Comparison of ENCODE assay signal across 1 cellular context in genomic region chr19:3123088-3123721, GRCh38.
TF ChIP-seq lines count a peak whose summit lies in the region.

No MANE protein-coding gene starts in this region.

TF ChIP-seq in liver, 16 proteins besides CTCF, POLR2A, EP300 and RAD21 (continued from another document):
- TF ChIP-seq HNF4G (IDR thresholded peaks at IDR 0.05) (no peak), NR2F2 (IDR thresholded peaks at IDR 0.05) (no peak)
- TF ChIP-seq, protein P1, sequence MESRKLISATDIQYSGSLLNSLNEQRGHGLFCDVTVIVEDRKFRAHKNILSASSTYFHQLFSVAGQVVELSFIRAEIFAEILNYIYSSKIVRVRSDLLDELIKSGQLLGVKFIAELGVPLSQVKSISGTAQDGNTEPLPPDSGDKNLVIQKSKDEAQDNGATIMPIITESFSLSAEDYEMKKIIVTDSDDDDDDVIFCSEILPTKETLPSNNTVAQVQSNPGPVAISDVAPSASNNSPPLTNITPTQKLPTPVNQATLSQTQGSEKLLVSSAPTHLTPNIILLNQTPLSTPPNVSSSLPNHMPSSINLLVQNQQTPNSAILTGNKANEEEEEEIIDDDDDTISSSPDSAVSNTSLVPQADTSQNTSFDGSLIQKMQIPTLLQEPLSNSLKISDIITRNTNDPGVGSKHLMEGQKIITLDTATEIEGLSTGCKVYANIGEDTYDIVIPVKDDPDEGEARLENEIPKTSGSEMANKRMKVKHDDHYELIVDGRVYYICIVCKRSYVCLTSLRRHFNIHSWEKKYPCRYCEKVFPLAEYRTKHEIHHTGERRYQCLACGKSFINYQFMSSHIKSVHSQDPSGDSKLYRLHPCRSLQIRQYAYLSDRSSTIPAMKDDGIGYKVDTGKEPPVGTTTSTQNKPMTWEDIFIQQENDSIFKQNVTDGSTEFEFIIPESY (IDR thresholded peaks at IDR 0.05) = no peak
